ENCODE assay signal across 28 cellular contexts in the genomic region with DNA sequence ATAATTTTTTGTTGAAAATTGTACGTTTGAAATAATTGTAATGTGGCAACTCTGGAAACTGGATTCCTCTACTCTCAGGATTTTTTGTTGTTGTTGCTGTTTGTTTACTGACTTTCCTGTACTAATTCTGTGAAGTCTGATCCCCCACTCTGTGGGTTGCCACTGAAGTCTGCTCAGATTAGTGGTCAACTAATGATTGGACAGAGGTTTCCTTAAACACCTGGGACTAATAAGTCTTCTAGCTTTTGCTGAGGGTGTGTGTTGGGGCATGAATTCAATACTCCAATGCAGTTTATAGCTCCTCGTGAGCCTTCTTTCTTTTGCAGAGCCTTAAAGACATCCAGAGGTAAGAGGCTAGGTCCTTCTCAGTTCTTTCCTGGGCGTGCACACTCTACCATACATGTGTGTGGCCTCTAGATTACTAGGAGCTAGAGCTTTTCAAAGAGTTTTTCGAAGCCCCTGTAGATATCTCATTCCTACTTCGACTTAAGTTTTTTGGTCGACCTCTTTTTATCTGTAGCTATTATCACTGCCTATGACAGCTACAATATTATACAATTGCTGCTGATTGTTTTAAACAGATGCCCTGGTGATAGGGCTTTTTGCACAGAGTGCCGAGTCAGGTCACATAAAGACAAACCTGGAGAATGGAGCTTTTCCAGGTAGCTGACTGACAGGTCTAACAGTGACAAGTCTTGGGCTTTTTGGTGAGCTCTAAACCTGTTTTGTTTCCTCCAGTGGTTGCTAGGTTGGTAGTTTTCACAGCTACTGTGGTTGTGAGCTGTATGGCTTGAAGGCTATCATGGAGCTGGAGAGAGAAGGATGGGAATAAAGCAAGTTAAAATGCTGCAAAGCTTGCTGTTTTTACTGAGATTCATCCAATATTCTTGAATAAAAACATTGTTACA. TPM values are rescaled to one million over a fixed set of nuclear protein-coding genes. Genes with fewer than 3 reads are reported as not detected.
DNase-seq lines count a peak whose midpoint lies in the region; ATAC-seq, FAIRE-seq and TF ChIP-seq lines count a peak whose summit lies in the region.
"Had no signal": no experiment of that assay in that cellular context is flagged by ENCODE, and none has a peak within 500 bp of the region (broad histone marks: within the 10 kb centered on the region; RNA-seq: fewer than 3 reads in every experiment).

No MANE protein-coding gene starts in this region.

- H3K4me1 ChIP-seq in endodermal cell (ENCODE audit: control insufficient read depth, insufficient read depth, low read length) (peaks cover 4% of the 10 kb centered on the region), mesendoderm (ENCODE audit: control insufficient read depth, low read depth, low read length) (peaks cover 8% of the 10 kb centered on the region)
- H3K4me1 ChIP-seq: pancreas had no signal

- H2BK120ac ChIP-seq in mesendoderm (ENCODE audit: low read depth, low read length) = no peak overlapping the region

- H3K27ac Mint-ChIP-seq in endodermal cell = peak overlapping the region; percentile 15
- H3K27ac Mint-ChIP-seq: CD8-positive, alpha-beta T cell had no signal

- ATAC-seq in GM18873 (IDR thresholded peaks at IDR 0.05; ENCODE audit: low FRiP score, unreplicated experiment) = no peak
- ATAC-seq in HG03280 (IDR thresholded peaks at IDR 0.05; ENCODE audit: unreplicated experiment) = no peak
- ATAC-seq: CD8-positive, alpha-beta T cell; naive thymus-derived CD8-positive, alpha-beta T cell; stimulated activated naive CD8-positive, alpha-beta T cell treated with anti-CD3 and anti-CD28 coated beads, Interleukin-15, amount 100 ng/mL, for 72 hours had no signal

- H3K4me3 ChIP-seq in endodermal cell (ENCODE audit: low read length) (peak overlapping the region; percentile 54), mesendoderm (ENCODE audit: low read length) (no peak overlapping the region)
- H3K4me3 ChIP-seq: dorsolateral prefrontal cortex, esophagus squamous epithelium, lung, pancreas, sigmoid colon had no signal

- H3K9me3 Mint-ChIP-seq in endodermal cell = peaks cover 12% of the 10 kb centered on the region

- H3K18ac ChIP-seq in mesendoderm (ENCODE audit: low read length) = peak overlapping the region; percentile 68

- no peak overlapping the region for H2BK15ac ChIP-seq in mesendoderm (replicated peaks; ENCODE audit: low read depth)

- no peak overlapping the region for H4K5ac ChIP-seq in mesendoderm (ENCODE audit: low read length)

- H3K4me1 Mint-ChIP-seq in endodermal cell = peaks cover 25% of the 10 kb centered on the region

- H3K56ac ChIP-seq in mesendoderm (ENCODE audit: low read length) = no peak overlapping the region

- no peak overlapping the region for H2AK5ac ChIP-seq in mesendoderm (ENCODE audit: low read length)

- H3K27me3 ChIP-seq in endodermal cell (ENCODE audit: control insufficient read depth, insufficient read depth, low read length, poor library complexity, severe bottlenecking) (no peaks in the 10 kb centered on the region), mesendoderm (ENCODE audit: insufficient read depth, low read length, poor library complexity) (no peaks in the 10 kb centered on the region)
- H3K27me3 ChIP-seq: dorsolateral prefrontal cortex, esophagus squamous epithelium, pancreas, sigmoid colon had no signal

- H3K36me3 Mint-ChIP-seq in endodermal cell (ENCODE audit: low read depth) = peaks cover 15% of the 10 kb centered on the region

- H3K79me2 ChIP-seq in mesendoderm (ENCODE audit: control insufficient read depth, insufficient read depth, low read length) = peaks cover 11% of the 10 kb centered on the region

- peaks cover 8% of the 10 kb centered on the region for H3K79me1 ChIP-seq in mesendoderm (ENCODE audit: low read length)

- peaks cover 11% of the 10 kb centered on the region for H3K9me3 ChIP-seq in endodermal cell (ENCODE audit: control insufficient read depth, low read length)

- H3K9ac ChIP-seq in endodermal cell (ENCODE audit: extremely low read depth, low read length, poor library complexity, severe bottlenecking) (peak overlapping the region; percentile 30), mesendoderm (ENCODE audit: low read length) (no peak overlapping the region)

- no peak for TF ChIP-seq CTCF in endodermal cell (conservative IDR thresholded peaks at IDR 0.05)

- H3K36me3 ChIP-seq in endodermal cell (ENCODE audit: control insufficient read depth, insufficient read depth, low read length) (no peaks in the 10 kb centered on the region), mesendoderm (ENCODE audit: control insufficient read depth, insufficient read depth, low read length) (no peaks in the 10 kb centered on the region)
- H3K36me3 ChIP-seq: esophagus squamous epithelium, pancreas, sigmoid colon had no signal

- no peaks in the 10 kb centered on the region for H3K27me3 Mint-ChIP-seq in endodermal cell (ENCODE audit: insufficient read depth)
- H3K27me3 Mint-ChIP-seq: naive thymus-derived CD8-positive, alpha-beta T cell; stimulated activated naive CD8-positive, alpha-beta T cell treated with anti-CD3 and anti-CD28 coated beads, Interleukin-15, amount 100 ng/mL, for 72 hours had no signal

- no peak overlapping the region for H3K27ac ChIP-seq in endodermal cell (ENCODE audit: low read depth, low read length)
- no peak overlapping the region for H3K27ac ChIP-seq in mesendoderm (ENCODE audit: low read depth, low read length)
- H3K27ac ChIP-seq: dorsolateral prefrontal cortex, esophagus squamous epithelium, HL-60, pancreas, sigmoid colon had no signal

- no peak overlapping the region for H3K4ac ChIP-seq in mesendoderm (ENCODE audit: low read depth, low read length)

- H3K23ac ChIP-seq in mesendoderm (ENCODE audit: low read length) = no peak overlapping the region

- 90 to 96% methylated on average over 5 to 7 of the region's 7 CpGs for WGBS in endodermal cell (ENCODE audit: insufficient coverage in 1 of 2, insufficient read length in 1 of 2), 2 experiments
- no CpG with 5 or more reads among the region's 7 CpGs for WGBS in mesendoderm (ENCODE audit: extremely low coverage, insufficient coverage, low lambda C conversion rate)

- DNase-seq in GM19239 (ENCODE audit: insufficient read length, low spot score) (no peak), HuH-7 (ENCODE audit: low spot score) (peak; percentile 0), endodermal cell (peak; percentile 51), mesendoderm (peak; percentile 89), DMS153 (lab: John Stamatoyannopoulos, UW) (no peak)
- DNase-seq in stimulated activated CD8-positive, alpha-beta memory T cell treated with anti-CD3 and anti-CD28 coated beads, Interleukin-4, amount 100 ng/mL, for 48 hours = no peak
- DNase-seq: activated CD4-positive, alpha-beta T cell treated with anti-CD3 and anti-CD28 coated beads, Interleukin-2, amount 50 U/mL, for 4 hours; activated naive CD4-positive, alpha-beta T cell treated with Interleukin-2 at 50 U/mL for 16 hours; activated T-cell treated with anti-CD3 and anti-CD28 coated beads for 4 hours; CD8-positive, alpha-beta T cell; central memory CD4-positive, alpha-beta T cell; DMS79 treated with DMSO at 0.1 percent for 48 hours; dorsolateral prefrontal cortex; esophagus squamous epithelium; KG1; naive thymus-derived CD8-positive, alpha-beta T cell; NCI-H1105; NCI-H2107; NCI-H510A treated with DMSO at 0.1 percent for 48 hours; pancreas; SHP77; sigmoid colon; stimulated activated naive CD8-positive, alpha-beta T cell treated with anti-CD3 and anti-CD28 coated beads, Interleukin-15, amount 100 ng/mL, for 72 hours; T-helper 1 cell had no signal

- H4K8ac ChIP-seq in mesendoderm (ENCODE audit: low read depth, low read length) = no peak overlapping the region

- FAIRE-seq in GM19239 (lab: Jason Lieb, UNC) = peak; percentile 60
- FAIRE-seq: pancreas had no signal

- H3K4me3 Mint-ChIP-seq in endodermal cell = no peak overlapping the region
- H3K4me3 Mint-ChIP-seq: CD8-positive, alpha-beta T cell; naive thymus-derived CD8-positive, alpha-beta T cell; stimulated activated naive CD8-positive, alpha-beta T cell treated with anti-CD3 and anti-CD28 coated beads, Interleukin-15, amount 100 ng/mL, for 72 hours had no signal

- H2BK5ac ChIP-seq in mesendoderm (ENCODE audit: low read length) = no peak overlapping the region

- H3K4me2 ChIP-seq in mesendoderm (ENCODE audit: low read length) = no peak overlapping the region

RNA-seq across cellular contexts. Expression of a gene that starts 34.0 kb away (rescaled TPM):
- total RNA-seq in endodermal cell = 10 to 100 TPM; 39.4 to 49.1 TPM
- 22.3 TPM for polyA plus RNA-seq in endodermal cell (2013, experiment 1 of 2)
- 19.3 TPM for polyA plus RNA-seq in endodermal cell (2013, experiment 2 of 2)
- polyA plus RNA-seq in mesendoderm (2013, experiment 1 of 2) = 23.0 TPM
- 20.7 TPM for polyA plus RNA-seq in mesendoderm (2013, experiment 2 of 2)

Comparison
In these comparisons a context has a peak if more than half of its experiments do, and no peak if none do; other contexts are left out.
1. DNase-seq: peak in HuH-7 (single experiment), endodermal cell (single experiment) and mesendoderm (single experiment); none in GM19239 (single experiment), stimulated activated CD8-positive, alpha-beta memory T cell treated with anti-CD3 and anti-CD28 coated beads, Interleukin-4, amount 100 ng/mL, for 48 hours (single experiment) and DMS153 (single experiment).